ENCODE assay signal across 8 cellular contexts in the genomic region with DNA sequence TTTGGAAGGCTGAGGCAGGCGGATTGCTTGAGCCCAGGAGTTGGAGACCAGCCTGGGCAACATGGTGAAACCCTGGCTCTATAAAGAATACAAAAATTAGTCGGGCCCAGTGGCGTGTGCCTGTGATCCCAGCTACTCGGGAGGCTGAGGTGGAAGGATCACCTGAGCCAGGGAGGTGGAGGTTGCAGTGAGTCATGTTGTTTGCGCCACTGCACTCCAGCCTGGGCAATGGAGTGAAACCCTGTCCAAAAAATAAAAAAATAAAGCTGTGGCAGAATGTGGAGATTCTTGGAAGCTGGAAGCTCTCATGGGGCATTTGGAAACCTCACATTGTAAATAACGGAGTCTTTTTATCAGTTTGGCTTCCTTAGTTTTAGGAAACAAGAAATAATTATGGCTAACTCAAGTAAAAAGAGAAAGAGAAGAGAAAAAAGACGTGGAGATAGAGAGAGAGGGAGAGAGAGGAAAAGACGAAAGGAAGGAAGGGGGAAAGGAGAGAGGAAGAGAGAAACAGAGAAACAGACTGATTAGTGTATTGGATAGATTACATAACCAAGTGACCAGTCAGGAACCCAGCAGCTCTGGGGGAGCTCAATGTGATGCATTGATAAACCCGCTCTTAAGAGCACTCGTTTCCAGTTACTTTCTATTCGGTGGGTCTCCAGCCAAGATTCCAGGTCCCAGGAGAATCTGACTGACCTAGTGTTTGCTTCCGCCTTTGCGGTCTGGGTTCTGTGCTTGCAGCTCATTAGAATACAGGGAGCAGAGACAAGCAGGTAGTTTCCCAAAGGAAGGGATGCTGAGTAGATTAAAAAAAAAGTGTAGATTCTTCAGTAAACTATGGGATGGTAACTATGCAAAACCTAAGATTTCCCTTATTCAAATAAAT. TPM values are rescaled to one million over a fixed set of nuclear protein-coding genes. Genes with fewer than 3 reads are reported as not detected.
DNase-seq lines count a peak whose midpoint lies in the region; ATAC-seq, FAIRE-seq and TF ChIP-seq lines count a peak whose summit lies in the region.

No MANE protein-coding gene starts in this region.

- H3K27me3 ChIP-seq in small intestine (ENCODE audit: control insufficient read depth in 2 of 2, insufficient read depth in 2 of 2, low read length in 2 of 2) = no peaks in the 10 kb centered on the region

- H3K36me3 Mint-ChIP-seq in brain (peaks cover 15% of the 10 kb centered on the region), immature natural killer cell (no peaks in the 10 kb centered on the region)

- H3K9me3 Mint-ChIP-seq in brain = peaks cover 0 to 2% (median 0%) of the 10 kb centered on the region in 5 experiments
- no peaks in the 10 kb centered on the region for H3K9me3 Mint-ChIP-seq in immature natural killer cell

- FAIRE-seq in small intestine (lab: Jason Lieb, UNC) = no peak

- in situ Hi-C loops in GM13976 (cut with MboI; ENCODE audit: low sequenced_read_pairs, unreplicated experiment) = no loop called here

- no peak for ATAC-seq in HG02885 (IDR thresholded peaks at IDR 0.05; ENCODE audit: poor library complexity, unreplicated experiment)

- H3K4me3 ChIP-seq in AG10803 (ENCODE audit: low read length) = peak overlapping the region; percentile 78
- peak overlapping the region in 1 of 2 donors; percentile 79 for H3K4me3 ChIP-seq in small intestine (ENCODE audit: low read depth in 1 of 2, low read length in 2 of 2)

- H3K4me3 Mint-ChIP-seq in brain (peak overlapping the region; percentile 89 to 100 (median 99)), immature natural killer cell (peak overlapping the region; percentile 97 to 99 (median 99))

- no peaks in the 10 kb centered on the region for H3K4me1 ChIP-seq in small intestine (ENCODE audit: control insufficient read depth in 2 of 2, insufficient read depth in 1 of 2, low read depth in 1 of 2, low read length in 1 of 2)

- H3K27me3 Mint-ChIP-seq in brain (peaks cover 5% of the 10 kb centered on the region), immature natural killer cell (ENCODE audit: low read depth in 3 of 3) (peaks cover 4 to 7% (median 6%) of the 10 kb centered on the region in 3 donors)

- no peak for TF ChIP-seq CTCF in AG10803 (conservative IDR thresholded peaks at IDR 0.05; ENCODE audit: low read length)
- no peak for TF ChIP-seq CTCF in GM13976 (IDR thresholded peaks at IDR 0.05; ENCODE audit: borderline replicate concordance, control extremely low read depth, extremely low read depth, insufficient read depth, missing control alignments)
- no peak for TF ChIP-seq CTCF in brain (conservative IDR thresholded peaks at IDR 0.05)

- no peaks in the 10 kb centered on the region for H3K9me3 ChIP-seq in small intestine (ENCODE audit: control insufficient read depth, low read depth)

- H3K27ac Mint-ChIP-seq in brain (peak overlapping the region; percentile 99 to 100 (median 100)), immature natural killer cell (peak overlapping the region in 5 of 6 donors; percentile 94 to 97 (median 95))

- peak overlapping the region in 1 of 2 donors; percentile 59 for H3K27ac ChIP-seq in small intestine (ENCODE audit: low read depth in 1 of 2, low read length in 1 of 2)

- no peaks in the 10 kb centered on the region for H3K36me3 ChIP-seq in small intestine (ENCODE audit: control insufficient read depth in 2 of 2, insufficient read depth in 2 of 2, low read length in 2 of 2)

- DNase-seq in AG10803 (ENCODE audit: low read depth) = peak; percentile 27
- DNase-seq in GM13976 (ENCODE audit: low spot score) = peak; percentile 38
- DNase-seq in NCI-H774 (lab: John Stamatoyannopoulos, UW) = peak; percentile 19
- DNase-seq in immature natural killer cell = peak in 2 of 3 donors; percentile 0 to 5
- peak; percentile 64 for DNase-seq in small intestine
- no peak for DNase-seq in SW 1271 (lab: John Stamatoyannopoulos, UW)

- 41 to 44% (median 44%) methylated on average over 13 of the region's 13 CpGs for WGBS in small intestine, 3 donors

- H3K4me1 Mint-ChIP-seq in brain = peaks cover 47% of the 10 kb centered on the region
- H3K4me1 Mint-ChIP-seq in immature natural killer cell = peaks cover 28 to 38% of the 10 kb centered on the region in 2 donors

RNA-seq across cellular contexts. Expression of a gene that starts 1.1 kb away (rescaled TPM):
- polyA plus RNA-seq in brain (ENCODE audit: insufficient read depth, low read depth, low replicate concordance) (13.3 TPM), immature natural killer cell (10 to 100 TPM in 2 of 3 donors, 1 to 10 TPM in 1; 9.1 to 12.9 (median 12.5) TPM), small intestine (1 to 10 TPM; 5.8 to 7.3 (median 6.5) TPM)

RNA-seq across cellular contexts. Expression of a gene that starts 22.6 kb away (rescaled TPM):
- 108 TPM for polyA plus RNA-seq in brain (ENCODE audit: insufficient read depth, low read depth, low replicate concordance)
- 100 to 1,000 TPM; 130 to 163 (median 160) TPM for polyA plus RNA-seq in immature natural killer cell
- 100 to 1,000 TPM in 2 of 3 donors, 10 to 100 TPM in 1; 84.8 to 125 (median 110) TPM for polyA plus RNA-seq in small intestine

RNA-seq across cellular contexts. Expression of a gene that starts 51.4 kb away (rescaled TPM):
- polyA plus RNA-seq in brain (ENCODE audit: insufficient read depth, low read depth, low replicate concordance) (13.0 TPM), immature natural killer cell (10 to 100 TPM; 32.8 to 49.1 (median 35.6) TPM), small intestine (10 to 100 TPM; 30.3 to 33.3 (median 32.7) TPM)

Comparison
In these comparisons a context has a peak if more than half of its experiments do, and no peak if none do; other contexts are left out.
1. DNase-seq: peak in AG10803 (single experiment), GM13976 (single experiment), NCI-H774 (single experiment), immature natural killer cell (2 of 3) and small intestine (single experiment); none in SW 1271 (0 of 2).